ENCODE assay signal across 8 cellular contexts in the genomic region with DNA sequence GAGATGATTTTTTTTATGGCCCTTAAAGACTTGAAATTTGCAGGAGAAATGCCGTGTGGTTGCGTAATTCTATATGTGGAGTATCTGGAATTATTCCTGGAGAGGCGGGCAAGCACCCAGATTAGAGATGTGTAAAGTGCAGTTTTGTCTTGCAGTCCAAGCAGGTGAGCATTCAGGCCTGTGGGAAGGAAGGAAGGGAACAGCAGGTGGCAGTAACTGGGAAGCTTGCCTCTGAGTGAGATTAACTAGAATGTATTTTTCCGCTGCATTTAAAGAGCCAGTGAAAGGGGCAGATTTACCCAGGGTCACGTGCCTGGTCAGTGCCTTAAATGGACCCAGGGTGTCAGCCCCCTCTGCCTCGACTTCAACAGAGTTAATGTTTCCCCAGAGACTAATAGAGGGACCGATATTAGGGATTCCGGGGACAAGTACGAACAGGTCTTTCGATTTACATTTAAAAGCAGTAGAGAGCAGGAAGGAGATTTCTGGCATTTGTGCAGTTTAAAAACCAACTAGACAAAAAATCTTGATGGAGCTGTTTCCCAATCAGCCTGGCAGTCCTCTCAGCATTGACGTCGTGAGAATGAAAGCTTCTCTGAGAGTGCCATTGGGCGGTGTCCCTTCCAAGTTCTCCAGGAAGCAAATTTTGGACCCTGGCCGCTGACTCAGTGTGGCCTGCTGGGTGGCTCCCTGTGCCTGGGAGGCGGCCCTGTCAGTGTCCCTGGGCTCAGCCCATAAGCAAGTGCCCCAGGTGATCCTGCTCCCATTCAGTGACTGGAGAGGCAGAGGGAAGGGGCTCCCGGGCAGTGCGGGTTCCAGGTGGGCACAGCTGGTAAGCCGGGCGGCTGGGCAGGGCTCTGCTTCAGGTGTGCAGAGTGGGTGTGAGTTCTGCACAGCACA. TPM values are rescaled to one million over a fixed set of nuclear protein-coding genes. Genes with fewer than 3 reads are reported as not detected.
DNase-seq lines count a peak whose midpoint lies in the region; TF ChIP-seq lines count a peak whose summit lies in the region.

No MANE protein-coding gene starts in this region.

- H3K4me3 ChIP-seq in hepatocyte (no peak overlapping the region), retinal pigment epithelial cell (ENCODE audit: low read length) (no peak overlapping the region), Karpas-422 (ENCODE audit: low read length) (no peak overlapping the region)

- H3K27me3 ChIP-seq in hepatocyte (no peaks in the 10 kb centered on the region), Karpas-422 (ENCODE audit: low read length) (no peaks in the 10 kb centered on the region)

- peak overlapping the region; percentile 73 for H3K4me2 ChIP-seq in hepatocyte
- H3K4me2 ChIP-seq in Karpas-422 (ENCODE audit: low read depth, low read length, poor library complexity, severe bottlenecking): no peak overlapping the region

- no peak overlapping the region for H3K9ac ChIP-seq in Karpas-422 (ENCODE audit: low read length)

- H3K4me1 ChIP-seq in hepatocyte (ENCODE audit: insufficient read depth) (peaks cover 70% of the 10 kb centered on the region), Karpas-422 (ENCODE audit: low read length) (peaks cover 9% of the 10 kb centered on the region)

- H3K36me3 ChIP-seq in hepatocyte (replicated peaks; ENCODE audit: insufficient read depth, low read depth) (no peaks in the 10 kb centered on the region), Karpas-422 (ENCODE audit: insufficient read depth, low read length) (no peaks in the 10 kb centered on the region)

- H3K9me2 ChIP-seq in hepatocyte (replicated peaks; ENCODE audit: insufficient read depth) (no peaks in the 10 kb centered on the region), Karpas-422 (replicated peaks; ENCODE audit: insufficient read depth, low read length) (no peaks in the 10 kb centered on the region)

- 58% methylated on average over 19 of the region's 19 CpGs for WGBS in hepatocyte (ENCODE audit: low lambda C conversion rate, missing lambda C conversion rate)

- no peaks in the 10 kb centered on the region for H4K20me1 ChIP-seq in hepatocyte (ENCODE audit: insufficient read depth, poor library complexity, severe bottlenecking)
- no peaks in the 10 kb centered on the region for H4K20me1 ChIP-seq in Karpas-422 (ENCODE audit: insufficient read depth, low read depth, low read length)

- peak; percentile 57 for TF ChIP-seq CTCF in hepatocyte (IDR thresholded peaks at IDR 0.05; ENCODE audit: poor library complexity)
- peak; percentile 81 for TF ChIP-seq CTCF in retinal pigment epithelial cell (conservative IDR thresholded peaks at IDR 0.05; ENCODE audit: low read depth, low read length)

- H2AFZ ChIP-seq in hepatocyte (no peak overlapping the region), Karpas-422 (ENCODE audit: low read length) (no peak overlapping the region)

- DNase-seq in NCI-H2196 (lab: John Stamatoyannopoulos, UW; ENCODE audit: unreplicated experiment) (peak; percentile 3), NCI-H2196 treated with DMSO at 0.1 percent for 48 hours (lab: John Stamatoyannopoulos, UW; ENCODE audit: unreplicated experiment) (no peak), amniotic epithelial cell (ENCODE audit: low read depth) (peak; percentile 61), hepatocyte (ENCODE audit: low spot score) (peak; percentile 87), retinal pigment epithelial cell (ENCODE audit: low read depth) (peak; percentile 54), NOMO-1 treated with dmso at 0.1 percent for 144 hours (lab: John Stamatoyannopoulos, UW; ENCODE audit: unreplicated experiment) (no peak), Karpas-422 (no peak)
- no peak for DNase-seq in stimulated activated CD4-positive, alpha-beta T cell treated with anti-CD3 and anti-CD28 coated beads, Interleukin-2, amount 100 ng/mL, for 48 hours

- no peaks in the 10 kb centered on the region for H3K9me3 ChIP-seq in hepatocyte (ENCODE audit: low read depth)
- no peaks in the 10 kb centered on the region for H3K9me3 ChIP-seq in Karpas-422 (ENCODE audit: low read length)

- H3K27ac ChIP-seq in hepatocyte: peak overlapping the region; percentile 98
- no peak overlapping the region for H3K27ac ChIP-seq in Karpas-422 (ENCODE audit: low read length)

- H3K79me2 ChIP-seq in hepatocyte (peaks cover 88% of the 10 kb centered on the region), Karpas-422 (ENCODE audit: low read length) (no peaks in the 10 kb centered on the region)

RNA-seq across cellular contexts. Expression of a gene that starts 38.2 kb away (rescaled TPM):
- 19.9 and 32.6 TPM in 2 replicates for total RNA-seq in hepatocyte
- 16.2 and 23.8 TPM in 2 replicates for polyA plus RNA-seq in hepatocyte
- 0.32 and 0.52 TPM in 2 replicates for total RNA-seq in Karpas-422 (2014; rRNA removed; shearing (Covaris generic); ENCODE audit: low replicate concordance)

Comparison
In these comparisons a context has a peak if more than half of its experiments do, and no peak if none do; other contexts are left out.
1. DNase-seq: peak in NCI-H2196 (single experiment), amniotic epithelial cell (single experiment), hepatocyte (single experiment) and retinal pigment epithelial cell (single experiment); none in NCI-H2196 treated with DMSO at 0.1 percent for 48 hours (single experiment), NOMO-1 treated with dmso at 0.1 percent for 144 hours (single experiment), stimulated activated CD4-positive, alpha-beta T cell treated with anti-CD3 and anti-CD28 coated beads, Interleukin-2, amount 100 ng/mL, for 48 hours (0 of 2) and Karpas-422 (single experiment).
2. RNA of a gene that starts 38.2 kb away (total RNA-seq): 19.9 to 32.6 TPM in hepatocyte; 0.32 to 0.52 TPM in Karpas-422; every median in the first group is over 10 times any median in the second.